Comparison of ENCODE assay signal across 8 cellular contexts in genomic region chr2:19899853-19900525, GRCh38. TPM values are rescaled to one million over a fixed set of nuclear protein-coding genes. Genes with fewer than 3 reads are reported as not detected.
A peak's percentile ranks its signal among the peaks of the same experiment; 100 is the strongest.
DNase-seq lines count a peak whose midpoint lies in the region; ATAC-seq, FAIRE-seq and TF ChIP-seq lines count a peak whose summit lies in the region.

No MANE protein-coding gene starts in this region.

- peak; percentile 54 for FAIRE-seq in GM12891 (lab: Jason Lieb, UNC)

- H3F3A ChIP-seq in GM23338 (replicated peaks; ENCODE audit: low read depth) = no peaks in the 10 kb centered on the region

- H3K9me3 Mint-ChIP-seq in GM23338 = no peaks in the 10 kb centered on the region
- peaks cover 8% of the 10 kb centered on the region for H3K9me3 Mint-ChIP-seq in glutamatergic neuron (ENCODE audit: unreplicated experiment)
- H3K9me3 Mint-ChIP-seq in stimulated activated naive B cell treated with anti-CD40 and anti-IgM and Interleukin-4, amounts not matched to agents 10 μg/mL and 1 μg/mL and 100 μg/mL, for 72 hours = peaks cover 0 to 6% of the 10 kb centered on the region in 2 donors

- H3K27ac Mint-ChIP-seq in GM23338 = no peak overlapping the region
- peak overlapping the region; percentile 99 for H3K27ac Mint-ChIP-seq in glutamatergic neuron (ENCODE audit: unreplicated experiment)
- H3K27ac Mint-ChIP-seq in stimulated activated naive B cell treated with anti-CD40 and anti-IgM and Interleukin-4, amounts not matched to agents 10 μg/mL and 1 μg/mL and 100 μg/mL, for 72 hours = peak overlapping the region; percentile 99

- no peak overlapping the region for H2AFZ ChIP-seq in GM23338

- H3K4me3 ChIP-seq in GM23338 = peak overlapping the region; percentile 78

- no peaks in the 10 kb centered on the region for H3K36me3 ChIP-seq in GM23338 (ENCODE audit: insufficient read depth)

- H3K4me1 Mint-ChIP-seq in GM23338 (peaks cover 16% of the 10 kb centered on the region), glutamatergic neuron (ENCODE audit: low read depth, unreplicated experiment) (peaks cover 11% of the 10 kb centered on the region)
- peaks cover 15 to 38% of the 10 kb centered on the region in 2 donors for H3K4me1 Mint-ChIP-seq in stimulated activated naive B cell treated with anti-CD40 and anti-IgM and Interleukin-4, amounts not matched to agents 10 μg/mL and 1 μg/mL and 100 μg/mL, for 72 hours

- peaks cover 3% of the 10 kb centered on the region; the same call in 1 of the 2 replicates for H3K4me1 ChIP-seq in GM23338 (ENCODE audit: insufficient read depth)

- H3K27me3 ChIP-seq in GM23338 (ENCODE audit: insufficient read depth) = no peaks in the 10 kb centered on the region

- H3K27me3 Mint-ChIP-seq in GM23338 (ENCODE audit: insufficient read depth, low read depth, poor library complexity) (peaks cover 7% of the 10 kb centered on the region), glutamatergic neuron (ENCODE audit: unreplicated experiment) (peaks cover 3% of the 10 kb centered on the region)
- peaks cover 0 to 7% of the 10 kb centered on the region in 2 donors for H3K27me3 Mint-ChIP-seq in stimulated activated naive B cell treated with anti-CD40 and anti-IgM and Interleukin-4, amounts not matched to agents 10 μg/mL and 1 μg/mL and 100 μg/mL, for 72 hours

- no peak for TF ChIP-seq CTCF in GM23338 (conservative IDR thresholded peaks at IDR 0.05; ENCODE audit: low read depth in 2 of 2)
- no peak for TF ChIP-seq CTCF in glutamatergic neuron (IDR thresholded peaks at IDR 0.05; ENCODE audit: partially characterized antibody, unreplicated experiment)

- no peaks in the 10 kb centered on the region; the same call in 1 of the 2 replicates for H4K20me1 ChIP-seq in GM23338 (replicated peaks; ENCODE audit: insufficient read depth)

- H3K9me2 ChIP-seq in GM23338 (ENCODE audit: insufficient read depth) = no peaks in the 10 kb centered on the region

- H3K4me3 Mint-ChIP-seq in GM23338 (peak overlapping the region; percentile 98), glutamatergic neuron (ENCODE audit: unreplicated experiment) (peak overlapping the region; percentile 90)
- peak overlapping the region; percentile 87 to 97 for H3K4me3 Mint-ChIP-seq in stimulated activated naive B cell treated with anti-CD40 and anti-IgM and Interleukin-4, amounts not matched to agents 10 μg/mL and 1 μg/mL and 100 μg/mL, for 72 hours

- no peak for DNase-seq in GM12891 (ENCODE audit: insufficient read length, low spot score)
- DNase-seq in GM23338 (ENCODE audit: low spot score) = no peak
- peak; percentile 7 for DNase-seq in SW480 (ENCODE audit: low spot score)
- no peak for DNase-seq in glutamatergic neuron
- no peak for DNase-seq in stimulated activated naive B cell treated with anti-CD40 and anti-IgM and Interleukin-4, amounts not matched to agents 10 μg/mL and 1 μg/mL and 100 μg/mL, for 72 hours
- DNase-seq in NCI-H2107 (lab: John Stamatoyannopoulos, UW) = no peak
- DNase-seq in effector CD4-positive, alpha-beta T cell = no peak
- no peak for DNase-seq in NCI-H187 (lab: John Stamatoyannopoulos, UW)

- H3K4me2 ChIP-seq in GM23338 = peak overlapping the region; percentile 80

- H3K79me2 ChIP-seq in GM23338 (replicated peaks; ENCODE audit: insufficient read depth) = peaks cover 23% of the 10 kb centered on the region

- H3K36me3 Mint-ChIP-seq in GM23338 (ENCODE audit: low read depth) (no peaks in the 10 kb centered on the region), glutamatergic neuron (ENCODE audit: unreplicated experiment) (no peaks in the 10 kb centered on the region)
- peaks cover 4 to 21% of the 10 kb centered on the region in 2 donors for H3K36me3 Mint-ChIP-seq in stimulated activated naive B cell treated with anti-CD40 and anti-IgM and Interleukin-4, amounts not matched to agents 10 μg/mL and 1 μg/mL and 100 μg/mL, for 72 hours

- ATAC-seq in GM23338 = no peak
- ATAC-seq in stimulated activated naive B cell treated with anti-CD40 and anti-IgM and Interleukin-4, amounts not matched to agents 10 μg/mL and 1 μg/mL and 100 μg/mL, for 72 hours (replicated peaks) = no peak

- no peak overlapping the region for H3K27ac ChIP-seq in GM23338 (ENCODE audit: low read depth)

- TF ChIP-seq POLR2A in GM12891 (IDR thresholded peaks at IDR 0.05; ENCODE audit: low read depth, low read length) = no peak

TF ChIP-seq in GM12891, 5 proteins besides CTCF, POLR2A, EP300 and RAD21:
- no peak for TF ChIP-seq POU2F2 (IDR thresholded peaks at IDR 0.05; ENCODE audit: low read depth, low read length)
- TF ChIP-seq TAF1 (IDR thresholded peaks at IDR 0.05; ENCODE audit: low read depth, low read length) = no peak
- no peak for TF ChIP-seq POLR2AphosphoS5 (IDR thresholded peaks at IDR 0.05; ENCODE audit: low read depth, low read length)
- TF ChIP-seq SPI1 (IDR thresholded peaks at IDR 0.05; ENCODE audit: low read depth, low read length) = no peak
- no peak for TF ChIP-seq PAX5 (IDR thresholded peaks at IDR 0.05; ENCODE audit: insufficient read depth, low read length, severe bottlenecking)

TF ChIP-seq in GM23338, 12 proteins besides CTCF, POLR2A, EP300 and RAD21 (continues in another document):
- TF ChIP-seq ZNF331 (CRISPR knock-in tag; IDR thresholded peaks at IDR 0.05; ENCODE audit: low read depth) (no peak), EZH2phosphoT487 (IDR thresholded peaks at IDR 0.05; ENCODE audit: unreplicated experiment) (no peak), POLR2AphosphoS5 (IDR thresholded peaks at IDR 0.05; ENCODE audit: low read depth) (no peak), ZNF462 (CRISPR knock-in tag; IDR thresholded peaks at IDR 0.05) (no peak), ETS1 (IDR thresholded peaks at IDR 0.05) (no peak), NANOG (IDR thresholded peaks at IDR 0.05; ENCODE audit: borderline replicate concordance) (no peak)

RNA-seq across cellular contexts. Expression of gene TTC32, which starts 1.8 kb away (rescaled TPM):
- polyA plus RNA-seq in GM12891 (2012; ENCODE audit: low read depth, missing spikeins) = 13.6 TPM
- 4.6 and 4.9 TPM in 2 replicates for total RNA-seq in GM23338 (2014; rRNA removed; shearing (Covaris generic))
- polyA plus RNA-seq in GM23338 (2016; fragmentation: Nextera tagmentation; extraction: Ambion mirVana) = 17.0 and 22.8 TPM in 2 replicates
- 15.3 TPM for total RNA-seq in glutamatergic neuron (ENCODE audit: unreplicated experiment)
